In the genomic region with DNA sequence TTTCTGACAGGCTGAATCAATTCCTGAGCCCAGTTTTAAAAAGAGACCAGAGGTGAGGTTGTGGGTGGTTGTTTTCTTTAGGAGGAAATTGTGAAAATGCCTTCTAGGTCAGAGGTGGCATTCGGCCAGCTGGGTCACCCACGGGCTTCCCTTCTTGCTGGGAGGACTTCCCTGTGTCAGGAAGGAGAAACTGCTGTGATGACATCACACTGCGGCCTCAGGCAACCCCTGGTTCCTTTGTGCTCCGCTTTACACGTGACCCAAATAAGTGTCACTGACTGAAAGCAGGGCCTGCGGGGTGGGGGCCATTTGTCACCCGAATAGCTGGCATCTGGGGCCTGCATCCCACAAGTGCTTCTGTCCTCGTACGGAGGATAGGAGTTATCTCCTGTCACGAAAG, we compare ENCODE assay signal across 9 cellular contexts. TPM values are rescaled to one million over a fixed set of nuclear protein-coding genes. Genes with fewer than 3 reads are reported as not detected.
DNase-seq lines count a peak whose midpoint lies in the region; ATAC-seq, FAIRE-seq and TF ChIP-seq lines count a peak whose summit lies in the region.
"Had no signal": no experiment of that assay in that cellular context is flagged by ENCODE, and none has a peak within 500 bp of the region (broad histone marks: within the 10 kb centered on the region; RNA-seq: fewer than 3 reads in every experiment).

No MANE protein-coding gene starts in this region.

- BruUV-seq in HepG2 (replicated peaks; lab: Mats Ljungman, UMichigan): no TSS peak

- H3K79me2 ChIP-seq in HepG2 (ENCODE audit: insufficient read depth, low read length): no peaks in the 10 kb centered on the region

- DNase-seq in NCI-H1436 (lab: John Stamatoyannopoulos, UW) (peak; percentile 65), bronchial epithelial cell (ENCODE audit: low read depth) (peak; percentile 51), HepG2 (ENCODE audit: low spot score) (no peak), type B pancreatic cell (ENCODE audit: extremely low spot score, unreplicated experiment) (no peak), GM12892 (ENCODE audit: insufficient read length) (no peak), NCI-H1417 treated with DMSO at 0.1 percent for 48 hours (lab: John Stamatoyannopoulos, UW) (no peak)
- no peak for DNase-seq in stimulated activated CD4-positive, alpha-beta T cell treated with anti-CD3 and anti-CD28 coated beads, Interleukin-1b, Interleukin-23, amount 100 ng/mL, for 48 hours
- DNase-seq: activated CD4-positive, alpha-beta T cell treated with anti-CD3 and anti-CD28 coated beads for 4 hours had no signal

- in situ Hi-C loops in HepG2 (cut with HindIII; ENCODE audit: extremely low pct_ligation_motif_present, low pct_unique_long_range_greater_than_20kb): no loop called here

- H4K20me1 ChIP-seq in HepG2 (ENCODE audit: insufficient read depth, low read length): no peaks in the 10 kb centered on the region

- H3K36me3 ChIP-seq in bronchial epithelial cell (ENCODE audit: control insufficient read depth, insufficient read depth, low read length): peaks cover 1% of the 10 kb centered on the region
- no peaks in the 10 kb centered on the region for H3K36me3 ChIP-seq in HepG2 (replicated peaks in 1 of 2; ENCODE audit: control insufficient read depth in 1 of 2, insufficient read depth in 2 of 2, low read length in 2 of 2)

- H3K27ac Mint-ChIP-seq in type B pancreatic cell: peak overlapping the region; percentile 65

- no peak for TF ChIP-seq POLR2A in HepG2 (IDR thresholded peaks at IDR 0.05; ENCODE audit: insufficient read depth in 1 of 2, low read depth in 2 of 2, low read length in 2 of 2)
- no peak for TF ChIP-seq POLR2A in GM12892 (IDR thresholded peaks at IDR 0.05; ENCODE audit: low read depth, low read length)

- no peak for TF ChIP-seq RAD21 in HepG2 (CRISPR knock-in tag; IDR thresholded peaks at IDR 0.05)

- no peaks in the 10 kb centered on the region for H3K9me3 ChIP-seq in HepG2 (ENCODE audit: low read length)

- no peaks in the 10 kb centered on the region for H3K27me3 ChIP-seq in bronchial epithelial cell (ENCODE audit: control insufficient read depth, insufficient read depth, low read length)
- H3K27me3 ChIP-seq in HepG2 (ENCODE audit: control insufficient read depth in 1 of 2, insufficient read depth in 2 of 2, low read length in 2 of 2): no peaks in the 10 kb centered on the region

- intact Hi-C loops in HepG2 (cut with micrococcal nuclease; ENCODE audit: unreplicated experiment): no loop called here

- H3K4me1 ChIP-seq in HepG2 (ENCODE audit: insufficient read depth, low read length): peaks cover 13% of the 10 kb centered on the region

- H3K9me3 Mint-ChIP-seq in type B pancreatic cell: no peaks in the 10 kb centered on the region

- TF ChIP-seq CTCF in bronchial epithelial cell (IDR thresholded peaks at IDR 0.05; ENCODE audit: insufficient read depth, low read length, severe bottlenecking) (no peak), HepG2 (CRISPR knock-in tag; IDR thresholded peaks at IDR 0.05) (no peak), type B pancreatic cell (conservative IDR thresholded peaks at IDR 0.05) (no peak)

- H2AFZ ChIP-seq in HepG2 (ENCODE audit: low read length): no peak overlapping the region

- POLR2A ChIA-PET in HepG2 (lab: Yijun Ruan, JAX): no interaction called here

- H3K9ac ChIP-seq in HepG2 (ENCODE audit: insufficient read depth, low read depth, low read length): no peak overlapping the region

- H3K4me2 ChIP-seq in HepG2 (ENCODE audit: low read depth, low read length): no peak overlapping the region

- peaks cover 3% of the 10 kb centered on the region for H3K36me3 Mint-ChIP-seq in type B pancreatic cell

- H3K4me3 Mint-ChIP-seq in type B pancreatic cell: peak overlapping the region; percentile 28

- H3K27me3 Mint-ChIP-seq in type B pancreatic cell: no peaks in the 10 kb centered on the region

- no peak overlapping the region for H3K4me3 ChIP-seq in bronchial epithelial cell (ENCODE audit: low read depth, low read length)
- no peak overlapping the region for H3K4me3 ChIP-seq in HepG2 (replicated peaks in 1 of 3; ENCODE audit: insufficient read depth in 1 of 3, low read depth in 2 of 3, low read length in 3 of 3)

- WGBS in HepG2 (ENCODE audit: low lambda C conversion rate): 79% methylated on average over 7 of the region's 10 CpGs

- ATAC-seq in HepG2: no peak

- CTCF ChIA-PET in HepG2 (lab: Yijun Ruan, JAX; ENCODE audit: low intra/inter-chr PET ratio, low total read pairs): no interaction called here

- TF ChIP-seq EP300 in HepG2 (IDR thresholded peaks at IDR 0.05; ENCODE audit: low read depth in 2 of 2, low read length in 2 of 2) (no peak), HepG2 (CRISPR knock-in tag; IDR thresholded peaks at IDR 0.05; ENCODE audit: borderline replicate concordance) (no peak)

- peaks cover 52% of the 10 kb centered on the region for H3K4me1 Mint-ChIP-seq in type B pancreatic cell (ENCODE audit: unreplicated experiment)

- H3K27ac ChIP-seq in HepG2 (ENCODE audit: extremely low read length, insufficient read depth, low read length): no peak overlapping the region

- FAIRE-seq in bronchial epithelial cell (lab: Jason Lieb, UNC): no peak
- no peak for FAIRE-seq in HepG2 (lab: Jason Lieb, UNC)
- FAIRE-seq in GM12892 (lab: Jason Lieb, UNC): no peak

TF ChIP-seq in HepG2, 621 proteins besides CTCF, POLR2A, EP300 and RAD21:
- no peak for TF ChIP-seq ZNF510 (CRISPR knock-in tag; IDR thresholded peaks at IDR 0.05; ENCODE audit: low read depth)
- TF ChIP-seq CREB1 (IDR thresholded peaks at IDR 0.05): peak; percentile 46; the same call in 1 of the 2 replicates
- TF ChIP-seq CREB1 (CRISPR knock-in tag; IDR thresholded peaks at IDR 0.05): no peak
TF ChIP-seq in HepG2: peak in this region for 1.

RNA-seq across cellular contexts. Expression of a gene that starts 39.7 kb away (rescaled TPM):
- 0.77 TPM in 1 of 2 replicates, not detected in the other for total RNA-seq in bronchial epithelial cell
- total RNA-seq in HepG2 (2016; rRNA removed; fragmentation: Illumina TruSeq; extraction: Trizol): not detected in 2 replicates
- not detected in 2 replicates for total RNA-seq in HepG2 (2016; cell fraction: cytosol; rRNA removed; fragmentation: Illumina TruSeq; extraction: Trizol; ENCODE audit: low read depth)
- total RNA-seq in HepG2 (2016; cell fraction: insoluble cytoplasmic fraction; rRNA removed; fragmentation: Illumina TruSeq; extraction: Trizol): not detected in 2 replicates
- total RNA-seq in HepG2 (2016; cell fraction: membrane; rRNA removed; fragmentation: Illumina TruSeq; extraction: Trizol): not detected in 2 replicates
- not detected in 2 replicates for total RNA-seq in HepG2 (2016; cell fraction: nucleus; rRNA removed; fragmentation: Illumina TruSeq; extraction: Trizol)
- 0.13 TPM in 1 of 2 replicates, not detected in the other for polyA plus RNA-seq in HepG2 (2011; rRNA removed)
- polyA plus RNA-seq in HepG2 (2011; cell fraction: cytosol; rRNA removed): not detected in 2 replicates
- polyA plus RNA-seq in HepG2 (2011; cell fraction: nucleus; rRNA removed): not detected in 2 replicates
- polyA plus RNA-seq in HepG2 (2012): 0.23 TPM in 1 of 2 replicates, not detected in the other
- polyA plus RNA-seq in HepG2 (2016; cell fraction: cytosol; fragmentation: Illumina TruSeq; extraction: Trizol; ENCODE audit: low read depth): not detected in 2 replicates
- not detected in 2 replicates for polyA plus RNA-seq in HepG2 (2016; cell fraction: insoluble cytoplasmic fraction; fragmentation: Illumina TruSeq; extraction: Trizol; ENCODE audit: low read depth)
- not detected in 2 replicates for polyA plus RNA-seq in HepG2 (2016; cell fraction: membrane; fragmentation: Illumina TruSeq; extraction: Trizol; ENCODE audit: low read depth)
- polyA plus RNA-seq in HepG2 (2016; cell fraction: nucleus; fragmentation: Illumina TruSeq; extraction: Trizol; ENCODE audit: insufficient read depth, low read depth): not detected in 2 replicates
- polyA minus RNA-seq in HepG2 (2011; rRNA and poly(A)+ RNA removed; ENCODE audit: low replicate concordance): not detected in 2 replicates
- polyA minus RNA-seq in HepG2 (2011; cell fraction: cytosol; rRNA and poly(A)+ RNA removed): not detected in 2 replicates
- not detected in 2 replicates for polyA minus RNA-seq in HepG2 (2011; cell fraction: nucleus; rRNA and poly(A)+ RNA removed)
- total RNA-seq in type B pancreatic cell (ENCODE audit: low replicate concordance): 0.85 and 6.3 TPM in 2 replicates
- polyA plus RNA-seq in GM12892 (2012; ENCODE audit: missing spikeins): 5.4 TPM
- total RNA-seq: kidney epithelial cell had no signal

RNA-seq across cellular contexts. Expression of a gene that starts 43.3 kb away (rescaled TPM):
- total RNA-seq in bronchial epithelial cell (4.2 and 4.4 TPM in 2 replicates), HepG2 (2016; rRNA removed; fragmentation: Illumina TruSeq; extraction: Trizol) (1.1 and 1.6 TPM in 2 replicates), type B pancreatic cell (ENCODE audit: low replicate concordance) (7.2 and 16.6 TPM in 2 replicates)
- total RNA-seq in HepG2 (2016; cell fraction: cytosol; rRNA removed; fragmentation: Illumina TruSeq; extraction: Trizol; ENCODE audit: low read depth): 0.44 and 0.51 TPM in 2 replicates
- 1.0 and 1.5 TPM in 2 replicates for total RNA-seq in HepG2 (2016; cell fraction: insoluble cytoplasmic fraction; rRNA removed; fragmentation: Illumina TruSeq; extraction: Trizol)
- total RNA-seq in HepG2 (2016; cell fraction: membrane; rRNA removed; fragmentation: Illumina TruSeq; extraction: Trizol): 1.6 and 1.8 TPM in 2 replicates
- 1.2 and 1.3 TPM in 2 replicates for total RNA-seq in HepG2 (2016; cell fraction: nucleus; rRNA removed; fragmentation: Illumina TruSeq; extraction: Trizol)
- 4.2 and 4.4 TPM in 2 replicates for polyA plus RNA-seq in HepG2 (2011; rRNA removed)
- 1.7 and 2.8 TPM in 2 replicates for polyA plus RNA-seq in HepG2 (2011; cell fraction: cytosol; rRNA removed)
- 3.2 and 3.9 TPM in 2 replicates for polyA plus RNA-seq in HepG2 (2011; cell fraction: nucleus; rRNA removed)
- 2.1 and 3.0 TPM in 2 replicates for polyA plus RNA-seq in HepG2 (2012)
- 0.73 and 1.4 TPM in 2 replicates for polyA plus RNA-seq in HepG2 (2016; cell fraction: cytosol; fragmentation: Illumina TruSeq; extraction: Trizol; ENCODE audit: low read depth)
- 2.2 and 2.7 TPM in 2 replicates for polyA plus RNA-seq in HepG2 (2016; cell fraction: insoluble cytoplasmic fraction; fragmentation: Illumina TruSeq; extraction: Trizol; ENCODE audit: low read depth)
- 1.9 and 2.3 TPM in 2 replicates for polyA plus RNA-seq in HepG2 (2016; cell fraction: membrane; fragmentation: Illumina TruSeq; extraction: Trizol; ENCODE audit: low read depth)
- 2.6 and 2.7 TPM in 2 replicates for polyA plus RNA-seq in HepG2 (2016; cell fraction: nucleus; fragmentation: Illumina TruSeq; extraction: Trizol; ENCODE audit: insufficient read depth, low read depth)
- polyA minus RNA-seq in HepG2 (2011; rRNA and poly(A)+ RNA removed; ENCODE audit: low replicate concordance): 2.0 and 10.0 TPM in 2 replicates
- 1.9 and 2.3 TPM in 2 replicates for polyA minus RNA-seq in HepG2 (2011; cell fraction: cytosol; rRNA and poly(A)+ RNA removed)
- 4.7 and 5.5 TPM in 2 replicates for polyA minus RNA-seq in HepG2 (2011; cell fraction: nucleus; rRNA and poly(A)+ RNA removed)
- not detected for polyA plus RNA-seq in GM12892 (2012; ENCODE audit: missing spikeins)

Comparison
In these comparisons a context has a peak if more than half of its experiments do, and no peak if none do; other contexts are left out.
1. DNase-seq: peak in NCI-H1436 (single experiment) and bronchial epithelial cell (single experiment); none in HepG2 (single experiment), type B pancreatic cell (single experiment), GM12892 (single experiment), NCI-H1417 treated with DMSO at 0.1 percent for 48 hours (single experiment) and stimulated activated CD4-positive, alpha-beta T cell treated with anti-CD3 and anti-CD28 coated beads, Interleukin-1b, Interleukin-23, amount 100 ng/mL, for 48 hours (single experiment).